ENCODE assay signal across 26 cellular contexts in the genomic region with DNA sequence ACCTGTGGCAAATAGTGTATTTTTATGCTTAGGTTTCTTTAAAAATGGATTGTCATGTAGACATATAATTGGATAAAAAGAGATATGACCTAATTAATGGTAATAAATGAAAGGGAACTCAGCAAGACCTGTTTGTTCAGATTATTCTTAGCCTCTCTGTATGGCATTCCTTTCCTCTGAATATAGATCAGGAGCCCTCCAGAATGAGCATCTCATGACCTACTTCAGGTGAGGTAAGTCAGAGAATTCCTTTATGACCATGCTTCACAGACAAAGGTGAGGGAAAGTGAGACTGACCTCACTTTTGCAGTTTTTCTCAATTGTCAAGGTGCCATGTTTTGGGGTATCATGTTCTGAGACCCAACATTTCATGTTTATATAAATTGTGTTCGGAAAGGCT.
"Had no signal": no experiment of that assay in that cellular context is flagged by ENCODE, and none has a peak within 500 bp of the region (broad histone marks: within the 10 kb centered on the region; RNA-seq: fewer than 3 reads in every experiment).

No MANE protein-coding gene starts in this region.

- ATAC-seq: activated naive CD8-positive, alpha-beta T cell treated with anti-CD3 and anti-CD28 coated beads, Interleukin-2, amount 50 U/mL, for 24 hours; Panc1; Right ventricle myocardium inferior; SK-N-SH treated with all-trans-retinoic acid at 6 μM for 48 hours; T-cell; T-helper 17 cell had no signal

- DNase-seq: activated B cell treated with CpG ODN at 0.5 μM for 24 hours; activated CD4-positive, alpha-beta memory T cell treated with anti-CD3 and anti-CD28 coated beads for 36 hours; activated CD4-positive, alpha-beta T cell treated with anti-CD3 and anti-CD28 coated beads for 4 hours; activated CD4-positive, alpha-beta T cell treated with anti-CD3 and anti-CD28 coated beads, Interleukin-2, amount 50 U/mL, for 1 hour; activated CD4-positive, CD25-positive, alpha-beta regulatory T cell treated with anti-CD3 and anti-CD28 coated beads, Interleukin-2, amount 50 U/mL, for 72 hours; activated CD8-positive, alpha-beta memory T cell treated with anti-CD3 and anti-CD28 coated beads, Interleukin-2, amount 50 U/mL, for 4 hours; activated effector memory CD4-positive, alpha-beta T cell treated with Interleukin-2 at 50 U/mL for 16 hours; activated naive CD4-positive, alpha-beta T cell treated with anti-CD3 and anti-CD28 coated beads, Interleukin-2, amount 10 ng/mL, durations not matched to agents 7 days and 5 days; activated naive CD8-positive, alpha-beta T cell treated with anti-CD3 and anti-CD28 coated beads, Interleukin-2, amount 50 U/mL, for 24 hours; activated T-cell treated with anti-CD3 and anti-CD28 coated beads, Interleukin-2, amount 50 U/mL, for 48 hours; anterior cingulate cortex; Karpas-422; KBM-7; NCI-H1105; NCI-H1417 treated with DMSO at 0.1 percent for 48 hours; NCI-H187 treated with DMSO at 0.1 percent for 48 hours; NCI-H2081; NCI-H345; NCI-H524 treated with DMSO at 0.1 percent for 48 hours; SIG-M5; T-cell; T-helper 17 cell had no signal

- H3K27ac ChIP-seq: VCaP had no signal
